In genomic region chr11:77819411-77819920, GRCh38 we compare ENCODE assay signal across 8 cellular contexts. TPM values are rescaled to one million over a fixed set of nuclear protein-coding genes. Genes with fewer than 3 reads are reported as not detected.
DNase-seq lines count a peak whose midpoint lies in the region; ATAC-seq lines count a peak whose summit lies in the region.

No MANE protein-coding gene starts in this region.

- peak overlapping the region; percentile 87 to 98 for H3K4me3 Mint-ChIP-seq in effector memory CD8-positive, alpha-beta T cell

- H2BK120ac ChIP-seq in mesenchymal stem cell (ENCODE audit: low read depth, low read length), result peak overlapping the region; percentile 95

- peak overlapping the region in 1 of 2 experiments; percentile 92 for H3K18ac ChIP-seq in mesenchymal stem cell (ENCODE audit: low read depth in 1 of 2, low read length in 2 of 2)

- no peaks in the 10 kb centered on the region for H3K27me3 Mint-ChIP-seq in effector memory CD8-positive, alpha-beta T cell

- H3K9me3 ChIP-seq in mesenchymal stem cell (ENCODE audit: control insufficient read depth, low read length), result no peaks in the 10 kb centered on the region

- H4K8ac ChIP-seq in mesenchymal stem cell (ENCODE audit: low read length), result peak overlapping the region; percentile 5

- ATAC-seq in GM21360 (IDR thresholded peaks at IDR 0.05; ENCODE audit: unreplicated experiment), result peak; percentile 50
- ATAC-seq in effector memory CD8-positive, alpha-beta T cell (replicated peaks), result peak; percentile 60

- H3K4me1 Mint-ChIP-seq in effector memory CD8-positive, alpha-beta T cell (ENCODE audit: low read depth in 2 of 2), result peaks cover 28 to 43% of the 10 kb centered on the region in 2 donors

- WGBS in mesenchymal stem cell, result 0% methylated on average over 13 of the region's 19 CpGs

- H3K14ac ChIP-seq in mesenchymal stem cell (ENCODE audit: low read length in 2 of 2), result peak overlapping the region in 1 of 2 experiments; percentile 18

- no peak overlapping the region for H2BK15ac ChIP-seq in mesenchymal stem cell (ENCODE audit: low read depth, poor library complexity, severe bottlenecking)

- H3K27ac ChIP-seq in mesenchymal stem cell (ENCODE audit: low read length, poor library complexity, severe bottlenecking), result peak overlapping the region; percentile 94

- peak overlapping the region; percentile 10 for H2AFZ ChIP-seq in mesenchymal stem cell (ENCODE audit: low read depth, low read length)

- H2BK12ac ChIP-seq in mesenchymal stem cell (ENCODE audit: low read length in 2 of 2), result no peak overlapping the region

- peak overlapping the region; percentile 91 to 96 for H3K27ac Mint-ChIP-seq in effector memory CD8-positive, alpha-beta T cell

- peak overlapping the region; percentile 88 to 100 for H3K4me3 ChIP-seq in mesenchymal stem cell (ENCODE audit: insufficient read depth in 1 of 2, low read depth in 1 of 2, low read length in 2 of 2)

- H3K36me3 ChIP-seq in mesenchymal stem cell (ENCODE audit: control insufficient read depth in 1 of 2, insufficient read depth in 2 of 2, low read depth in 1 of 2, low read length in 2 of 2), result no peaks in the 10 kb centered on the region

- H3K4ac ChIP-seq in mesenchymal stem cell (ENCODE audit: low read depth in 1 of 2, low read length in 2 of 2), result peak overlapping the region in 1 of 2 experiments; percentile 98

- DNase-seq in CMK (ENCODE audit: low read depth) (peak; percentile 61), HT1080 (ENCODE audit: low read depth) (peak; percentile 83), mesenchymal stem cell (peak; percentile 94)
- DNase-seq in NK-92 treated with Interleukin-12 subunit alpha and Interleukin-12 subunit beta, amount 100 ng/mL, for 24 hours (lab: John Stamatoyannopoulos, UW), result peak; percentile 84
- DNase-seq in activated CD8-positive, alpha-beta memory T cell treated with anti-CD3 and anti-CD28 coated beads for 4 hours (ENCODE audit: low read depth in 2 of 2), result peak; percentile 75 to 76
- peak; percentile 73 to 78 (median 75) for DNase-seq in effector memory CD8-positive, alpha-beta T cell
- DNase-seq in stimulated activated CD8-positive, alpha-beta memory T cell treated with anti-CD3 and anti-CD28 coated beads, Interleukin-12 subunit alpha, Interleukin-12 subunit beta, amount 100 ng/mL, for 1 hour (ENCODE audit: low read depth), result peak; percentile 76

- H4K91ac ChIP-seq in mesenchymal stem cell (ENCODE audit: low read length), result no peak overlapping the region

- no peaks in the 10 kb centered on the region for H3K27me3 ChIP-seq in mesenchymal stem cell (ENCODE audit: control insufficient read depth in 1 of 2, insufficient read depth in 1 of 2, low read length in 2 of 2)

- H3K23ac ChIP-seq in mesenchymal stem cell (ENCODE audit: low read length in 2 of 2), result peak overlapping the region in 1 of 2 experiments; percentile 70

- peaks cover 17% of the 10 kb centered on the region for H3K36me3 Mint-ChIP-seq in effector memory CD8-positive, alpha-beta T cell (ENCODE audit: insufficient read depth)

- H3K4me2 ChIP-seq in mesenchymal stem cell (ENCODE audit: low read length, poor library complexity, severe bottlenecking), result peak overlapping the region; percentile 80

- H3K4me1 ChIP-seq in mesenchymal stem cell (ENCODE audit: control insufficient read depth, insufficient read depth, low read depth, low read length), result peaks cover 9% of the 10 kb centered on the region

- peaks cover 2% of the 10 kb centered on the region for H3K79me1 ChIP-seq in mesenchymal stem cell (replicated peaks; ENCODE audit: low read length, poor library complexity, severe bottlenecking)

- peak overlapping the region; percentile 46 for H2AK5ac ChIP-seq in mesenchymal stem cell (ENCODE audit: low read length, severe bottlenecking)

- H3K9ac ChIP-seq in mesenchymal stem cell (ENCODE audit: low read length), result peak overlapping the region; percentile 94

- peaks cover 0 to 6% of the 10 kb centered on the region in 2 donors for H3K9me3 Mint-ChIP-seq in effector memory CD8-positive, alpha-beta T cell

- H2BK5ac ChIP-seq in mesenchymal stem cell (ENCODE audit: low read depth, low read length, poor library complexity, severe bottlenecking), result peak overlapping the region; percentile 99

RNA-seq across cellular contexts. Expression of gene RSF1, which starts 1.1 kb away (rescaled TPM):
- total RNA-seq in HT1080 (2014; rRNA removed; shearing (Covaris generic)), result 20.2 and 22.5 TPM in 2 replicates
- 18.0 and 19.2 TPM in 2 replicates for polyA plus RNA-seq in HT1080 (2015; cell fraction: cytosol; rRNA removed)
- polyA plus RNA-seq in HT1080 (2015; cell fraction: nucleus; rRNA removed), result 42.4 and 49.4 TPM in 2 replicates
- 65.5 TPM for polyA plus RNA-seq in mesenchymal stem cell (2013, experiment 1 of 2)
- 64.4 TPM for polyA plus RNA-seq in mesenchymal stem cell (2013, experiment 2 of 2)

RNA-seq across cellular contexts. Expression of gene AAMDC, which starts 1.5 kb away (rescaled TPM):
- 5.8 and 7.5 TPM in 2 replicates for total RNA-seq in HT1080 (2014; rRNA removed; shearing (Covaris generic))
- polyA plus RNA-seq in HT1080 (2015; cell fraction: cytosol; rRNA removed), result 13.5 and 15.7 TPM in 2 replicates
- 3.8 and 7.9 TPM in 2 replicates for polyA plus RNA-seq in HT1080 (2015; cell fraction: nucleus; rRNA removed)
- polyA plus RNA-seq in mesenchymal stem cell (2013, experiment 1 of 2), result 84.7 TPM
- 85.1 TPM for polyA plus RNA-seq in mesenchymal stem cell (2013, experiment 2 of 2)

Comparison
In these comparisons a context has a peak if more than half of its experiments do, and no peak if none do; other contexts are left out.
1. Peak in every context shown above with its lines: DNase-seq, ATAC-seq, H3K4me3 ChIP-seq and H3K27ac ChIP-seq.